ENCODE assay signal across 29 cellular contexts in genomic region chr3:69322110-69322509, GRCh38.
DNase-seq lines count a peak whose midpoint lies in the region; ATAC-seq and TF ChIP-seq lines count a peak whose summit lies in the region.
"Had no signal": no experiment of that assay in that cellular context is flagged by ENCODE, and none has a peak within 500 bp of the region (broad histone marks: within the 10 kb centered on the region; RNA-seq: fewer than 3 reads in every experiment).

No MANE protein-coding gene starts in this region.

- H3K4me1 Mint-ChIP-seq in activated CD4-positive, alpha-beta memory T cell treated with anti-CD3 and anti-CD28 coated beads for 36 hours (ENCODE audit: low read depth) = peaks cover 28% of the 10 kb centered on the region

- no peak overlapping the region for H3K4me3 Mint-ChIP-seq in activated CD4-positive, alpha-beta memory T cell treated with anti-CD3 and anti-CD28 coated beads for 36 hours
- H3K4me3 Mint-ChIP-seq: activated CD8-positive, alpha-beta T cell treated with anti-CD3 and anti-CD28 coated beads for 36 hours; activated naive CD4-positive, alpha-beta T cell treated with anti-CD3 and anti-CD28 coated beads, Interleukin-2, amount 10 ng/mL, durations not matched to agents 7 days and 5 days; natural killer cell treated with Interleukin-12 subunit alpha and Interleukin-12 subunit beta and Interleukin-15 and Interleukin-18, amount 100 ng/mL, for 72 hours; stimulated activated naive B cell treated with anti-CD40 and anti-IgM and Interleukin-4, amounts not matched to agents 10 μg/mL and 1 μg/mL and 100 μg/mL, for 72 hours had no signal

- no peak overlapping the region for H3K4me2 ChIP-seq in DND-41 (ENCODE audit: insufficient read depth, low read length)

- no peak for ATAC-seq in DND-41 (ENCODE audit: insufficient read depth, low read depth)
- ATAC-seq: activated CD8-positive, alpha-beta T cell treated with anti-CD3 and anti-CD28 coated beads for 36 hours; HCT116; natural killer cell treated with Interleukin-12 subunit alpha and Interleukin-12 subunit beta and Interleukin-15 and Interleukin-18, amount 100 ng/mL, for 72 hours; Panc1; stimulated activated naive B cell treated with anti-CD40 and anti-IgM and Interleukin-4, amounts not matched to agents 10 μg/mL and 1 μg/mL and 100 μg/mL, for 72 hours had no signal

- no peak overlapping the region for H2AFZ ChIP-seq in DND-41 (ENCODE audit: low read depth, low read length)

- H3K27me3 ChIP-seq in DND-41 (ENCODE audit: insufficient read depth, low read length, poor library complexity) (no peaks in the 10 kb centered on the region), left ventricle myocardium inferior (ENCODE audit: low read depth) (no peaks in the 10 kb centered on the region), testis (no peaks in the 10 kb centered on the region)
- H3K27me3 ChIP-seq: brain microvascular endothelial cell had no signal

- H3K27ac Mint-ChIP-seq in activated CD4-positive, alpha-beta memory T cell treated with anti-CD3 and anti-CD28 coated beads for 36 hours = no peak overlapping the region
- H3K27ac Mint-ChIP-seq: activated CD8-positive, alpha-beta T cell treated with anti-CD3 and anti-CD28 coated beads for 36 hours; activated naive CD4-positive, alpha-beta T cell treated with anti-CD3 and anti-CD28 coated beads, Interleukin-2, amount 10 ng/mL, durations not matched to agents 7 days and 5 days; natural killer cell treated with Interleukin-12 subunit alpha and Interleukin-12 subunit beta and Interleukin-15 and Interleukin-18, amount 100 ng/mL, for 72 hours; stimulated activated naive B cell treated with anti-CD40 and anti-IgM and Interleukin-4, amounts not matched to agents 10 μg/mL and 1 μg/mL and 100 μg/mL, for 72 hours had no signal

- H3K79me2 ChIP-seq in DND-41 (ENCODE audit: insufficient read depth, low read length) = peaks cover 83% of the 10 kb centered on the region

- DNase-seq in Ammon's horn (ENCODE audit: low spot score) (peak; percentile 87), DND-41 (no peak), left ventricle myocardium inferior (no peak), middle frontal gyrus (ENCODE audit: extremely low spot score, low spot score) (peak; percentile 42), testis (no peak), NCI-H526 (lab: John Stamatoyannopoulos, UW) (no peak)
- DNase-seq in activated effector memory CD4-positive, alpha-beta T cell treated with anti-CD3 and anti-CD28 coated beads, Interleukin-2, amount 50 U/mL, for 16 hours = no peak
- DNase-seq in activated CD4-positive, alpha-beta memory T cell treated with anti-CD3 and anti-CD28 coated beads for 36 hours = no peak
- DNase-seq: activated CD4-positive, CD25-positive, alpha-beta regulatory T cell treated with anti-CD3 and anti-CD28 coated beads, Interleukin-2, amount 50 U/mL, for 72 hours; activated CD8-positive, alpha-beta memory T cell treated with anti-CD3 and anti-CD28 coated beads, Interleukin-2, amount 50 U/mL, for 48 hours; activated CD8-positive, alpha-beta T cell treated with anti-CD3 and anti-CD28 coated beads for 36 hours; activated naive CD4-positive, alpha-beta T cell treated with anti-CD3 and anti-CD28 coated beads, Interleukin-2, amount 10 ng/mL, durations not matched to agents 7 days and 5 days; AML-193; amniotic stem cell; brain microvascular endothelial cell; effector memory CD4-positive, alpha-beta T cell; islet precursor cell; NCI-H1436 treated with DMSO at 0.1 percent for 48 hours; NCI-H2081 treated with DMSO at 0.1 percent for 48 hours; NCI-H345; NCI-H748 treated with DMSO at 0.1 percent for 48 hours; SHP77 treated with DMSO at 0.1 percent for 48 hours; stimulated activated naive B cell treated with anti-CD40 and anti-IgM and Interleukin-4, amounts not matched to agents 10 μg/mL and 1 μg/mL and 100 μg/mL, for 72 hours had no signal

- H3K36me3 ChIP-seq in DND-41 (ENCODE audit: insufficient read depth, low read length) (0 out of 2 replicates have a peak, but pooled peaks cover 5% of the 10 kb centered on the region), left ventricle myocardium inferior (no peaks in the 10 kb centered on the region), testis (ENCODE audit: low read depth, missing control alignments) (no peaks in the 10 kb centered on the region)
- H3K36me3 ChIP-seq: brain microvascular endothelial cell, thoracic aorta had no signal

- CTCF ChIA-PET in activated CD4-positive, alpha-beta memory T cell treated with anti-CD3 and anti-CD28 coated beads for 36 hours (lab: Charles Lee) = interaction anchor here (1.2 to 2.3 kb wide), 4 partner anchors 16 to 160 kb away, joined by 4 to 14 read pairs (median 8); no protein-coding TSS in a partner anchor

- no peak overlapping the region for H3K4me3 ChIP-seq in DND-41 (ENCODE audit: low read depth in 1 of 2, low read length in 2 of 2)
- H3K4me3 ChIP-seq in left ventricle myocardium inferior = no peak overlapping the region
- H3K4me3 ChIP-seq in testis = no peak overlapping the region
- H3K4me3 ChIP-seq: lung, skin epidermis, thoracic aorta had no signal

- TF ChIP-seq CTCF in DND-41 (IDR thresholded peaks at IDR 0.05; ENCODE audit: borderline replicate concordance, extremely low read depth, low read length, poor library complexity, severe bottlenecking) (no peak), left ventricle myocardium inferior (IDR thresholded peaks at IDR 0.05; ENCODE audit: borderline replicate concordance) (no peak), testis (IDR thresholded peaks at IDR 0.05) (no peak)

- POLR2A ChIA-PET in activated CD4-positive, alpha-beta memory T cell treated with anti-CD3 and anti-CD28 coated beads for 36 hours (lab: Charles Lee) = no interaction called here

- peak overlapping the region; percentile 25; the same call in 1 of the 2 replicates for H3K27ac ChIP-seq in DND-41 (ENCODE audit: low read length)
- peak overlapping the region; percentile 70 for H3K27ac ChIP-seq in left ventricle myocardium inferior (replicated peaks)
- no peak overlapping the region for H3K27ac ChIP-seq in testis
- H3K27ac ChIP-seq: brain microvascular endothelial cell had no signal

- no peaks in the 10 kb centered on the region for H3K27me3 Mint-ChIP-seq in activated CD4-positive, alpha-beta memory T cell treated with anti-CD3 and anti-CD28 coated beads for 36 hours
- H3K27me3 Mint-ChIP-seq: activated CD8-positive, alpha-beta T cell treated with anti-CD3 and anti-CD28 coated beads for 36 hours; activated naive CD4-positive, alpha-beta T cell treated with anti-CD3 and anti-CD28 coated beads, Interleukin-2, amount 10 ng/mL, durations not matched to agents 7 days and 5 days; natural killer cell treated with Interleukin-12 subunit alpha and Interleukin-12 subunit beta and Interleukin-15 and Interleukin-18, amount 100 ng/mL, for 72 hours; stimulated activated naive B cell treated with anti-CD40 and anti-IgM and Interleukin-4, amounts not matched to agents 10 μg/mL and 1 μg/mL and 100 μg/mL, for 72 hours had no signal

- H3K9me3 ChIP-seq in DND-41 (ENCODE audit: insufficient read depth, low read length, severe bottlenecking) (no peaks in the 10 kb centered on the region), left ventricle myocardium inferior (replicated peaks) (no peaks in the 10 kb centered on the region), testis (no peaks in the 10 kb centered on the region)
- H3K9me3 ChIP-seq: thoracic aorta had no signal

- TF ChIP-seq POLR2A in testis (IDR thresholded peaks at IDR 0.05) = no peak

- 86 to 89% methylated on average over 4 of the region's 4 CpGs for WGBS in testis, 2 donors

- H3K4me1 ChIP-seq in DND-41 (ENCODE audit: insufficient read depth, low read length) = peaks cover 29% of the 10 kb centered on the region
- peaks cover 21% of the 10 kb centered on the region for H3K4me1 ChIP-seq in left ventricle myocardium inferior
- H3K4me1 ChIP-seq in testis = no peaks in the 10 kb centered on the region

- H3K9me3 Mint-ChIP-seq in activated CD4-positive, alpha-beta memory T cell treated with anti-CD3 and anti-CD28 coated beads for 36 hours = no peaks in the 10 kb centered on the region
- H3K9me3 Mint-ChIP-seq: activated CD8-positive, alpha-beta T cell treated with anti-CD3 and anti-CD28 coated beads for 36 hours; activated naive CD4-positive, alpha-beta T cell treated with anti-CD3 and anti-CD28 coated beads, Interleukin-2, amount 10 ng/mL, durations not matched to agents 7 days and 5 days; natural killer cell treated with Interleukin-12 subunit alpha and Interleukin-12 subunit beta and Interleukin-15 and Interleukin-18, amount 100 ng/mL, for 72 hours; stimulated activated naive B cell treated with anti-CD40 and anti-IgM and Interleukin-4, amounts not matched to agents 10 μg/mL and 1 μg/mL and 100 μg/mL, for 72 hours had no signal

- intact Hi-C loops in left ventricle myocardium inferior (cut with micrococcal nuclease) = loop anchor here (10.0 kb wide), 1 partner anchor 353 kb away; no protein-coding TSS in a partner anchor
- intact Hi-C loops in testis (cut with DNase I; ENCODE audit: low total_unique reads) = no loop called here
- intact Hi-C loops in activated CD4-positive, alpha-beta memory T cell treated with anti-CD3 and anti-CD28 coated beads for 36 hours (cut with micrococcal nuclease) = no loop called here

- H3K9ac ChIP-seq in DND-41 (ENCODE audit: low read depth, low read length) = no peak overlapping the region

- H4K20me1 ChIP-seq in DND-41 (ENCODE audit: insufficient read depth, low read length) = no peaks in the 10 kb centered on the region

- H3K36me3 Mint-ChIP-seq in activated CD4-positive, alpha-beta memory T cell treated with anti-CD3 and anti-CD28 coated beads for 36 hours = no peaks in the 10 kb centered on the region
- H3K36me3 Mint-ChIP-seq: natural killer cell treated with Interleukin-12 subunit alpha and Interleukin-12 subunit beta and Interleukin-15 and Interleukin-18, amount 100 ng/mL, for 72 hours; stimulated activated naive B cell treated with anti-CD40 and anti-IgM and Interleukin-4, amounts not matched to agents 10 μg/mL and 1 μg/mL and 100 μg/mL, for 72 hours had no signal

Comparison
In these comparisons a context has a peak if more than half of its experiments do, and no peak if none do; other contexts are left out.
1. DNase-seq: peak in Ammon's horn (single experiment) and middle frontal gyrus (single experiment); none in DND-41 (single experiment), left ventricle myocardium inferior (single experiment), activated effector memory CD4-positive, alpha-beta T cell treated with anti-CD3 and anti-CD28 coated beads, Interleukin-2, amount 50 U/mL, for 16 hours (single experiment), testis (single experiment), NCI-H526 (0 of 2) and activated CD4-positive, alpha-beta memory T cell treated with anti-CD3 and anti-CD28 coated beads for 36 hours (single experiment).
2. H3K27ac ChIP-seq: peak in DND-41 (single experiment) and left ventricle myocardium inferior (single experiment); none in testis (0 of 2).